ENCODE assay signal across 8 cellular contexts in the genomic region with DNA sequence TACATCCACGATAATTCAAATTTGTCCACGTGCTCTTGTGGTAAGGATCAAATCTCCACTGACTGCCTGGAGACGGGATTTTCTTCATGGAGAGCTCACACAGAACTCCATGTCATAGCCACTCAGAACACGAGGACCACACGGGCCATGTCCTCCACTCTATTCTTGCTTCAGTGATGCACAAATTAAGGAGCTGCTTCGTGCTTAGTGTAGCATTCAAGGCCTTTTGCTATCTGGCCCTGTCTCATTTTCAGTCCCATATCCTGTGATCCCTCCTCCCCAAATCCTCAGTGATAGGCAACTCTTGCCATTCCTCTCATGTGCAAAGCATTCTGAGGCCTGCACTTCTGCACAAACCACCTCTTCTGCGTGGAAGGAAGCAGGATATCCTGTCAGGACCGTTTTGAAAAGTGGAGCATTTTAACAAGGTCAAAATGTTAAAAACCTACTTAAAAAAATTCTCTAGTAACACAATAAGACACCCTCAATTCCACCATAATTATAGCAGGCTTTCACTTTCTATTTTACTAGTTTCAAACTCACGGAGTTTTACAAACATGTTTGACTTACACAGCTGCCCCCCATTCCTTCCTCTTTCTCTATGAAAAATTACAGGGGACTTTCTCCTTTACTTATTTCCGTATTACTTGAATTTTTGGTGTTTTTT. TPM values are rescaled to one million over a fixed set of nuclear protein-coding genes. Genes with fewer than 3 reads are reported as not detected.
DNase-seq lines count a peak whose midpoint lies in the region; ATAC-seq and TF ChIP-seq lines count a peak whose summit lies in the region.

No MANE protein-coding gene starts in this region.

- H3K79me2 ChIP-seq in Loucy (ENCODE audit: insufficient read depth, low read length), result peaks cover 13% of the 10 kb centered on the region; the same call in 1 of the 2 replicates

- peak overlapping the region; percentile 98 for H3K27ac Mint-ChIP-seq in effector memory CD8-positive, alpha-beta T cell

- peak; percentile 44 for ATAC-seq in GM21528 (IDR thresholded peaks at IDR 0.05; ENCODE audit: low FRiP score, unreplicated experiment)
- ATAC-seq in effector memory CD8-positive, alpha-beta T cell (replicated peaks), result peak; percentile 60

- no peaks in the 10 kb centered on the region for H3K9me3 Mint-ChIP-seq in effector memory CD8-positive, alpha-beta T cell

- peaks cover 40% of the 10 kb centered on the region for H3K36me3 Mint-ChIP-seq in effector memory CD8-positive, alpha-beta T cell (ENCODE audit: insufficient read depth)

- TF ChIP-seq POLR2A in thyroid gland (IDR thresholded peaks at IDR 0.05), result no peak

- H3K4me1 ChIP-seq in Loucy (ENCODE audit: insufficient read depth, low read length, poor library complexity, severe bottlenecking) (peaks cover 43% of the 10 kb centered on the region), thyroid gland (peaks cover 6 to 18% of the 10 kb centered on the region in 2 donors)

- H3K4me1 Mint-ChIP-seq in effector memory CD8-positive, alpha-beta T cell (ENCODE audit: low read depth in 2 of 2), result peaks cover 59 to 61% of the 10 kb centered on the region in 2 donors

- intact Hi-C loops in thyroid gland (cut with DNase I), result no loop called here

- H3K9me2 ChIP-seq in Loucy (replicated peaks; ENCODE audit: low read depth, low read length), result no peaks in the 10 kb centered on the region

- H3K4me3 Mint-ChIP-seq in effector memory CD8-positive, alpha-beta T cell, result peak overlapping the region; percentile 75 to 91

- H4K20me1 ChIP-seq in Loucy (ENCODE audit: insufficient read depth, low read length, poor library complexity, severe bottlenecking), result no peaks in the 10 kb centered on the region

- H3K4me3 ChIP-seq in GM12875 (ENCODE audit: low read depth, low read length), result peak overlapping the region; percentile 31
- H3K4me3 ChIP-seq in Loucy (ENCODE audit: low read length, poor library complexity, severe bottlenecking), result peak overlapping the region; percentile 66
- H3K4me3 ChIP-seq in thyroid gland (replicated peaks in 1 of 3), result no peak overlapping the region

- in situ Hi-C loops in G401 (cut with HindIII; ENCODE audit: low sequenced_read_pairs), result no loop called here

- peak overlapping the region; percentile 83 for H3K4me2 ChIP-seq in Loucy (ENCODE audit: low read depth, low read length, poor library complexity, severe bottlenecking)

- 47 to 58% methylated on average over 10 of the region's 10 CpGs for WGBS in thyroid gland, 2 donors

- peaks cover 21% of the 10 kb centered on the region for H3F3A ChIP-seq in Loucy (ENCODE audit: low read depth)

- H3K36me3 ChIP-seq in Loucy (ENCODE audit: insufficient read depth, low read length) (peaks cover 18% of the 10 kb centered on the region; the same call in 1 of the 2 replicates), thyroid gland (peaks cover 25 to 32% of the 10 kb centered on the region in 2 donors)

- peak; percentile 41 to 52 (median 49) for DNase-seq in effector memory CD8-positive, alpha-beta T cell
- DNase-seq in thyroid gland (peak; percentile 32 to 34), G401 (ENCODE audit: low spot score) (no peak), cerebellum (ENCODE audit: low spot score) (no peak), LoVo (ENCODE audit: low spot score) (no peak)

- TF ChIP-seq CTCF in GM12875 (IDR thresholded peaks at IDR 0.05; ENCODE audit: borderline replicate concordance, insufficient read depth, low read depth, low read length) (no peak), Loucy (conservative IDR thresholded peaks at IDR 0.05; ENCODE audit: low read length) (no peak), thyroid gland (IDR thresholded peaks at IDR 0.05) (no peak)

- H3K27ac ChIP-seq in thyroid gland, result peak overlapping the region; percentile 20 to 68 (median 42)

- no peaks in the 10 kb centered on the region for H3K27me3 ChIP-seq in Loucy (ENCODE audit: insufficient read depth, low read length, poor library complexity, severe bottlenecking)
- H3K27me3 ChIP-seq in thyroid gland, result no peaks in the 10 kb centered on the region

- H3K27me3 Mint-ChIP-seq in effector memory CD8-positive, alpha-beta T cell, result no peaks in the 10 kb centered on the region

- peak overlapping the region; percentile 77 for H3K9ac ChIP-seq in Loucy (ENCODE audit: low read depth, low read length, poor library complexity, severe bottlenecking)

- peak overlapping the region; percentile 40; the same call in 1 of the 2 replicates for H2AFZ ChIP-seq in Loucy (ENCODE audit: low read length)

- H3K9me3 ChIP-seq in Loucy (ENCODE audit: insufficient read depth, low read depth, low read length) (no peaks in the 10 kb centered on the region), thyroid gland (no peaks in the 10 kb centered on the region)

RNA-seq across cellular contexts. Expression of a gene that starts 35.2 kb away (rescaled TPM):
- total RNA-seq in thyroid gland (100 to 1,000 TPM; 139 to 199 (median 156) TPM), cerebellum (61.9 TPM)
- total RNA-seq in G401 (2014; rRNA removed; shearing (Covaris generic)), result 99.2 and 118 TPM in 2 replicates

Comparison
In these comparisons a context has a peak if more than half of its experiments do, and no peak if none do; other contexts are left out.
1. H3K4me3 ChIP-seq: peak in GM12875 (single experiment) and Loucy (single experiment); none in thyroid gland (0 of 3).
2. DNase-seq: peak in effector memory CD8-positive, alpha-beta T cell (3 of 3) and thyroid gland (2 of 2); none in G401 (single experiment), cerebellum (single experiment) and LoVo (single experiment).